ENCODE assay signal across 32 cellular contexts in the genomic region with DNA sequence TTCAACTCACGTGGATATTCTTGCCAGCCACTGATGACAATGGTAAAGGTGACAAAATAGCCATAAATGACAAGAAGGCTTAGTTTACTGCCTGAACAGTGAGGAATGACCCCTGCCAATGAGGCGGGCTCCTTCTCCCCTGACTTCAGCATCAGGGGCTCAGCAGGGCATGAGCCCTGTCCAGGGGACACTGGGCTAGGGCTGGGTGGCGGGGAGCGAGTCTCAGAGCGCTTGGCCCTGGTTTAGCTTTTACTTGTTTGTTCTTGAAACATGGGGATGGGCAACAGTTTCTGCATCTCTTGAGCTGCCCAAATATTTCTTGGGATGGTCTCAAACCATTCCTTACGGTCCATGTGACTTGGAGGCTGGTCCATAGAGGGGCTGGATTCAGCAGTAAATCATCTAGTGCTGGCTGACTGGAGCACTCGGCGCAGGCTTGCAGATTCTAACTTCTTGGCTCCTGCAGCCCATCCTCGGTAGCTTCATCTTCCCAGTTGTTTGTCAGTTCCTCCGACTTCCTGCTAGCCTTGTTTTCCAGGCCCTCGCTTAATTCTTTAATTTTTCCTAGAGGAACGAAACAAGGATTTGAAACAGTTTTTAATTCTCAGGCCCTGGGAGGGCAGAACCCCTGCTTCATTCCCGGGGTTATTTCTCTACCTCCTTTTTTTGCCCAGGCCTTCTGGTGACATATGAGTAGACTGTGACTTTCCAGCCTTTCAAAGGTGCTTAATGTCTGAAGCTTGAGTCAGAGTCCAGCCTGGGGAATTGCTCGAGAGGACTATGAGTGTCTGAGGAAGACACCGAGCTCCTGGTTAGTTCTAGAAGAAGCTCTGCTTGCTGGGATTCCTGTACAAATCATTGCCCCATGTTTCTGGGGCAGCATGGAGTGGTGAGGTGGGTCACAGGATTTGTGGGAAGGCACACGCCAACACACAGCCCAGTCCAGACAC. TPM values are rescaled to one million over a fixed set of nuclear protein-coding genes. Genes with fewer than 3 reads are reported as not detected.
DNase-seq lines count a peak whose midpoint lies in the region; ATAC-seq and TF ChIP-seq lines count a peak whose summit lies in the region.
"Had no signal": no experiment of that assay in that cellular context is flagged by ENCODE, and none has a peak within 500 bp of the region (broad histone marks: within the 10 kb centered on the region; RNA-seq: fewer than 3 reads in every experiment).

No MANE protein-coding gene starts in this region.

- TF ChIP-seq EP300 in suprapubic skin (IDR thresholded peaks at IDR 0.05), result no peak

- H3K36me3 Mint-ChIP-seq in endodermal cell (ENCODE audit: low read depth), result no peaks in the 10 kb centered on the region

- no peak for TF ChIP-seq CTCF in endodermal cell (conservative IDR thresholded peaks at IDR 0.05)
- TF ChIP-seq CTCF in suprapubic skin (IDR thresholded peaks at IDR 0.05), result no peak

- peaks cover 24% of the 10 kb centered on the region for H3K27me3 Mint-ChIP-seq in endodermal cell (ENCODE audit: insufficient read depth)

- H3K9me2 ChIP-seq in GM23248 (ENCODE audit: insufficient read depth), result no peaks in the 10 kb centered on the region

- H3F3A ChIP-seq in GM23248 (ENCODE audit: insufficient read depth), result peaks cover 11% of the 10 kb centered on the region; the same call in 1 of the 2 replicates

- H3K4me2 ChIP-seq in GM23248 (ENCODE audit: unreplicated experiment), result peak overlapping the region; percentile 41
- H3K4me2 ChIP-seq: BLaER1 had no signal

- DNase-seq in GM23248 (peak; percentile 77), endodermal cell (peak; percentile 40), suprapubic skin (ENCODE audit: low spot score in 2 of 2) (peak; percentile 46 to 68), NCI-H345 (lab: John Stamatoyannopoulos, UW) (no peak)
- DNase-seq: activated CD4-positive, alpha-beta T cell treated with anti-CD3 and anti-CD28 coated beads, Interleukin-2, amount 10 ng/mL, durations not matched to agents 24 days and 14 days; activated naive CD4-positive, alpha-beta T cell treated with anti-CD3 and anti-CD28 coated beads for 36 hours; activated T-cell treated with anti-CD3 and anti-CD28 coated beads, Interleukin-2, amount 50 U/mL, for 72 hours; anterior cingulate cortex; Caco-2; caudate nucleus; DND-41; H7; heart left ventricle; mesendoderm; naive thymus-derived CD8-positive, alpha-beta T cell; NCI-H1048; NCI-H187 treated with DMSO at 0.1 percent for 48 hours; NCI-H774; ovary; stimulated activated CD4-positive, alpha-beta T cell treated with anti-CD3 and anti-CD28 coated beads, Interleukin-15, amount 100 ng/mL, for 24 hours; stimulated activated naive CD8-positive, alpha-beta T cell treated with anti-CD3 and anti-CD28 coated beads, Interleukin-15, amount 100 ng/mL, for 72 hours; T-helper 2 cell had no signal

- H3K9me3 Mint-ChIP-seq in endodermal cell, result peaks cover 13% of the 10 kb centered on the region
- H3K9me3 Mint-ChIP-seq: activated CD4-positive, alpha-beta T cell treated with anti-CD3 and anti-CD28 coated beads, Interleukin-2, amount 10 ng/mL, durations not matched to agents 24 days and 14 days; activated naive CD4-positive, alpha-beta T cell treated with anti-CD3 and anti-CD28 coated beads for 36 hours; activated T-cell treated with anti-CD3 and anti-CD28 coated beads, Interleukin-2, amount 50 U/mL, for 72 hours; dendritic cell treated with granulocyte-macrophage colony-stimulating factor and Interleukin-4, amounts not matched to agents 40 ng/mL and 50 ng/mL, for 4 days; naive thymus-derived CD8-positive, alpha-beta T cell; stimulated activated naive CD8-positive, alpha-beta T cell treated with anti-CD3 and anti-CD28 coated beads, Interleukin-15, amount 100 ng/mL, for 72 hours; type B pancreatic cell had no signal

- no peak overlapping the region for H3K4me3 Mint-ChIP-seq in endodermal cell
- H3K4me3 Mint-ChIP-seq: activated CD4-positive, alpha-beta T cell treated with anti-CD3 and anti-CD28 coated beads, Interleukin-2, amount 10 ng/mL, durations not matched to agents 24 days and 14 days; activated naive CD4-positive, alpha-beta T cell treated with anti-CD3 and anti-CD28 coated beads for 36 hours; activated T-cell treated with anti-CD3 and anti-CD28 coated beads, Interleukin-2, amount 50 U/mL, for 72 hours; dendritic cell treated with granulocyte-macrophage colony-stimulating factor and Interleukin-4, amounts not matched to agents 40 ng/mL and 50 ng/mL, for 4 days; naive thymus-derived CD8-positive, alpha-beta T cell; stimulated activated naive CD8-positive, alpha-beta T cell treated with anti-CD3 and anti-CD28 coated beads, Interleukin-15, amount 100 ng/mL, for 72 hours; type B pancreatic cell had no signal

- peaks cover 11% of the 10 kb centered on the region for H3K4me1 ChIP-seq in GM23248 (ENCODE audit: insufficient read depth)
- H3K4me1 ChIP-seq in endodermal cell (ENCODE audit: control insufficient read depth, insufficient read depth, low read length), result no peaks in the 10 kb centered on the region
- H3K4me1 ChIP-seq in muscle layer of duodenum (ENCODE audit: control insufficient read depth in 1 of 2, insufficient read depth in 2 of 2, low read length in 2 of 2), result peaks cover 0 to 22% of the 10 kb centered on the region in 2 donors
- H3K4me1 ChIP-seq in suprapubic skin, result peaks cover 10% of the 10 kb centered on the region
- H3K4me1 ChIP-seq: Caco-2 had no signal

- 17 to 19% methylated on average over 16 of the region's 16 CpGs for WGBS in GM23248 (ENCODE audit: low coverage in 1 of 2, low lambda C conversion rate in 2 of 2, missing lambda C conversion rate in 2 of 2), 2 experiments
- WGBS in endodermal cell (ENCODE audit: insufficient coverage in 1 of 2, insufficient read length in 1 of 2), 2 experiments, result 88 to 91% methylated on average over 12 to 16 of the region's 16 CpGs
- 48% methylated on average over 16 of the region's 16 CpGs for WGBS in suprapubic skin

- peaks cover 38% of the 10 kb centered on the region for H3K27me3 ChIP-seq in GM23248 (replicated peaks; ENCODE audit: insufficient read depth)
- peaks cover 16% of the 10 kb centered on the region for H3K27me3 ChIP-seq in endodermal cell (ENCODE audit: control insufficient read depth, insufficient read depth, low read length, poor library complexity, severe bottlenecking)
- H3K27me3 ChIP-seq in muscle layer of duodenum (ENCODE audit: low read depth, low read length), result peaks cover 12% of the 10 kb centered on the region
- H3K27me3 ChIP-seq in suprapubic skin, result peaks cover 30% of the 10 kb centered on the region
- H3K27me3 ChIP-seq: ovary had no signal

- H3K4me3 ChIP-seq in GM23248 (no peak overlapping the region), endodermal cell (ENCODE audit: low read length) (no peak overlapping the region), muscle layer of duodenum (ENCODE audit: low read depth in 1 of 2, low read length in 2 of 2) (no peak overlapping the region), suprapubic skin (no peak overlapping the region)
- H3K4me3 ChIP-seq: BLaER1, heart left ventricle, ovary, right atrium auricular region had no signal

- H3K4me1 Mint-ChIP-seq in endodermal cell, result peaks cover 3% of the 10 kb centered on the region
- H3K4me1 Mint-ChIP-seq: activated CD4-positive, alpha-beta T cell treated with anti-CD3 and anti-CD28 coated beads, Interleukin-2, amount 10 ng/mL, durations not matched to agents 24 days and 14 days had no signal

- TF ChIP-seq POLR2A in suprapubic skin (IDR thresholded peaks at IDR 0.05), result no peak

- H3K9me3 ChIP-seq in GM23248 (ENCODE audit: low read depth), result no peaks in the 10 kb centered on the region
- no peaks in the 10 kb centered on the region for H3K9me3 ChIP-seq in endodermal cell (ENCODE audit: control insufficient read depth, low read length)
- H3K9me3 ChIP-seq in muscle layer of duodenum (ENCODE audit: control insufficient read depth in 1 of 2, low read length in 2 of 2), result no peaks in the 10 kb centered on the region
- no peaks in the 10 kb centered on the region for H3K9me3 ChIP-seq in suprapubic skin
- H3K9me3 ChIP-seq: Caco-2, heart left ventricle, ovary, right atrium auricular region had no signal

- H3K27ac Mint-ChIP-seq in endodermal cell, result no peak overlapping the region
- H3K27ac Mint-ChIP-seq: activated CD4-positive, alpha-beta T cell treated with anti-CD3 and anti-CD28 coated beads, Interleukin-2, amount 10 ng/mL, durations not matched to agents 24 days and 14 days; activated naive CD4-positive, alpha-beta T cell treated with anti-CD3 and anti-CD28 coated beads for 36 hours; activated T-cell treated with anti-CD3 and anti-CD28 coated beads, Interleukin-2, amount 50 U/mL, for 72 hours; dendritic cell treated with granulocyte-macrophage colony-stimulating factor and Interleukin-4, amounts not matched to agents 40 ng/mL and 50 ng/mL, for 4 days; type B pancreatic cell had no signal

- in situ Hi-C loops in GM23248 (cut with MboI), result no loop called here

- no peaks in the 10 kb centered on the region for H4K20me1 ChIP-seq in GM23248 (ENCODE audit: insufficient read depth)

- no peak overlapping the region for H3K27ac ChIP-seq in GM23248
- H3K27ac ChIP-seq in endodermal cell (ENCODE audit: low read depth, low read length), result no peak overlapping the region
- H3K27ac ChIP-seq in muscle layer of duodenum (ENCODE audit: low read length), result peak overlapping the region; percentile 68
- H3K27ac ChIP-seq in suprapubic skin, result no peak overlapping the region
- H3K27ac ChIP-seq: BLaER1, ovary, right atrium auricular region had no signal

- no peak overlapping the region for H3K9ac ChIP-seq in GM23248
- no peak overlapping the region for H3K9ac ChIP-seq in endodermal cell (ENCODE audit: extremely low read depth, low read length, poor library complexity, severe bottlenecking)
- H3K9ac ChIP-seq: BLaER1 had no signal

- no peaks in the 10 kb centered on the region for H3K79me2 ChIP-seq in GM23248 (ENCODE audit: insufficient read depth)

- ATAC-seq in HG02884 (IDR thresholded peaks at IDR 0.05; ENCODE audit: unreplicated experiment) (no peak), GM19452 (IDR thresholded peaks at IDR 0.05; ENCODE audit: unreplicated experiment) (no peak), GM18909 (IDR thresholded peaks at IDR 0.05; ENCODE audit: poor library complexity, unreplicated experiment) (no peak)
- ATAC-seq: activated T-cell treated with anti-CD3 and anti-CD28 coated beads, Interleukin-2, amount 50 U/mL, for 72 hours; heart left ventricle; naive thymus-derived CD8-positive, alpha-beta T cell; SK-N-SH treated with all-trans-retinoic acid at 6 μM for 48 hours; stimulated activated naive CD8-positive, alpha-beta T cell treated with anti-CD3 and anti-CD28 coated beads, Interleukin-15, amount 100 ng/mL, for 72 hours had no signal

- H2AFZ ChIP-seq in GM23248, result peak overlapping the region; percentile 32; the same call in 1 of the 2 replicates

- H3K36me3 ChIP-seq in GM23248 (ENCODE audit: low read depth) (no peaks in the 10 kb centered on the region), endodermal cell (ENCODE audit: control insufficient read depth, insufficient read depth, low read length) (no peaks in the 10 kb centered on the region), muscle layer of duodenum (ENCODE audit: control insufficient read depth in 1 of 2, insufficient read depth in 2 of 2, low read length in 2 of 2) (no peaks in the 10 kb centered on the region), suprapubic skin (no peaks in the 10 kb centered on the region)
- H3K36me3 ChIP-seq: BLaER1, heart left ventricle, ovary, right atrium auricular region had no signal

RNA-seq across cellular contexts. Expression of a gene that starts 4.5 kb away (rescaled TPM):
- not detected in 2 replicates for total RNA-seq in GM23248 (2014; rRNA removed; shearing (Covaris generic))
- polyA plus RNA-seq in GM23248 (2016; fragmentation: Nextera tagmentation; extraction: Ambion mirVana), result not detected in 2 replicates
- total RNA-seq in endodermal cell, result 1 to 10 TPM; 3.3 to 3.9 TPM
- 0.57 TPM for polyA plus RNA-seq in endodermal cell (2013, experiment 1 of 2)
- polyA plus RNA-seq in endodermal cell (2013, experiment 2 of 2), result 0.33 TPM
- total RNA-seq in suprapubic skin, result 1 to 10 TPM; 1.3 to 6.3 (median 3.5) TPM
- total RNA-seq: activated CD4-positive, alpha-beta T cell treated with anti-CD3 and anti-CD28 coated beads, Interleukin-2, amount 10 ng/mL, durations not matched to agents 24 days and 14 days; activated naive CD4-positive, alpha-beta T cell treated with anti-CD3 and anti-CD28 coated beads for 36 hours; naive thymus-derived CD8-positive, alpha-beta T cell; OCI-LY7 had no signal
- polyA plus RNA-seq: naive thymus-derived CD8-positive, alpha-beta T cell had no signal
